In genomic region chr3:128748527-128748926, GRCh38 we compare ENCODE assay signal across 18 cellular contexts. TPM values are rescaled to one million over a fixed set of nuclear protein-coding genes. Genes with fewer than 3 reads are reported as not detected.
DNase-seq lines count a peak whose midpoint lies in the region; ATAC-seq, FAIRE-seq and TF ChIP-seq lines count a peak whose summit lies in the region.
"Had no signal": no experiment of that assay in that cellular context is flagged by ENCODE, and none has a peak within 500 bp of the region (broad histone marks: within the 10 kb centered on the region; RNA-seq: fewer than 3 reads in every experiment).

No MANE protein-coding gene starts in this region.

- peaks cover 11% of the 10 kb centered on the region for H3K36me3 Mint-ChIP-seq in activated naive CD8-positive, alpha-beta T cell
- peaks cover 50% of the 10 kb centered on the region for H3K36me3 Mint-ChIP-seq in activated naive CD8-positive, alpha-beta T cell treated with anti-CD3 and anti-CD28 coated beads for 36 hours

- SMC1A ChIA-PET in GM12878 (lab: Charles Lee; ENCODE audit: uncharacterized antibody, unreplicated experiment): interaction anchor here (0.6 kb wide), 1 partner anchor 444 kb away, joined by 3 read pairs; no protein-coding TSS in a partner anchor

- ATAC-seq in GM12878 (no peak), mucosa of descending colon (peak; percentile 47), GM18520 (IDR thresholded peaks at IDR 0.05; ENCODE audit: unreplicated experiment) (no peak), body of pancreas (no peak), GM21367 (IDR thresholded peaks at IDR 0.05; ENCODE audit: unreplicated experiment) (no peak)

- CTCF ChIA-PET in GM12878 (lab: Yijun Ruan, JAX): no interaction called here

- intact Hi-C loops in GM12878 (cut with micrococcal nuclease; ENCODE audit: unreplicated experiment): no loop called here
- intact Hi-C loops in mucosa of descending colon (cut with DNase I, micrococcal nuclease): no loop called here
- intact Hi-C loops in testis (cut with DNase I; ENCODE audit: low total_unique reads): no loop called here
- intact Hi-C loops in body of pancreas (cut with DNase I): no loop called here

- H4K20me1 ChIP-seq in GM12878 (ENCODE audit: control insufficient read depth, insufficient read depth): no peaks in the 10 kb centered on the region; the same call in 1 of the 2 replicates

- no peaks in the 10 kb centered on the region for H3K4me1 ChIP-seq in GM12878 (ENCODE audit: control insufficient read depth, insufficient read depth, low read length)
- peaks cover 10% of the 10 kb centered on the region for H3K4me1 ChIP-seq in mucosa of descending colon (ENCODE audit: low read depth)
- no peaks in the 10 kb centered on the region for H3K4me1 ChIP-seq in testis
- H3K4me1 ChIP-seq in body of pancreas: no peaks in the 10 kb centered on the region
- H3K4me1 ChIP-seq: BLaER1 had no signal

- H3K79me2 ChIP-seq in GM12878 (ENCODE audit: control insufficient read depth, insufficient read depth, low read length): peaks cover 59% of the 10 kb centered on the region

- peaks cover 69% of the 10 kb centered on the region for H3K4me1 Mint-ChIP-seq in activated naive CD8-positive, alpha-beta T cell (ENCODE audit: low read depth)
- H3K4me1 Mint-ChIP-seq in activated naive CD8-positive, alpha-beta T cell treated with anti-CD3 and anti-CD28 coated beads for 36 hours: peaks cover 47% of the 10 kb centered on the region

- RAD21 ChIA-PET in GM12878 (lab: Charles Lee; ENCODE audit: unreplicated experiment): no interaction called here

- TF ChIP-seq RAD21 in GM12878 (IDR thresholded peaks at IDR 0.05; ENCODE audit: insufficient read depth, low read depth, low read length): no peak

- no peak overlapping the region for H3K9ac ChIP-seq in GM12878 (ENCODE audit: control insufficient read depth, insufficient read depth, low read length)
- H3K9ac ChIP-seq: BLaER1, KMS-11 had no signal

- no peak overlapping the region for H3K4me3 ChIP-seq in GM12878
- no peak overlapping the region for H3K4me3 ChIP-seq in mucosa of descending colon
- H3K4me3 ChIP-seq in testis: no peak overlapping the region
- no peak overlapping the region for H3K4me3 ChIP-seq in body of pancreas
- H3K4me3 ChIP-seq: BLaER1, PC-9 had no signal

- no peak overlapping the region for H2AFZ ChIP-seq in GM12878 (ENCODE audit: control insufficient read depth, low read depth, low read length)
- H2AFZ ChIP-seq: PC-9 had no signal

- H3K27me3 ChIP-seq in GM12878 (replicated peaks in 1 of 2; ENCODE audit: control insufficient read depth in 2 of 2, insufficient read depth in 2 of 2, low read length in 1 of 2) (no peaks in the 10 kb centered on the region), testis (no peaks in the 10 kb centered on the region), body of pancreas (no peaks in the 10 kb centered on the region)
- H3K27me3 ChIP-seq: BLaER1 had no signal

- H3K9me3 Mint-ChIP-seq in activated naive CD8-positive, alpha-beta T cell (ENCODE audit: low read depth): no peaks in the 10 kb centered on the region
- H3K9me3 Mint-ChIP-seq in activated naive CD8-positive, alpha-beta T cell treated with anti-CD3 and anti-CD28 coated beads for 36 hours: peaks cover 6% of the 10 kb centered on the region

- H3K27me3 Mint-ChIP-seq in activated naive CD8-positive, alpha-beta T cell: no peaks in the 10 kb centered on the region
- H3K27me3 Mint-ChIP-seq in activated naive CD8-positive, alpha-beta T cell treated with anti-CD3 and anti-CD28 coated beads for 36 hours: no peaks in the 10 kb centered on the region

- 99% methylated on average over 4 of the region's 4 CpGs for WGBS in GM12878 (ENCODE audit: insufficient coverage, insufficient replicate concordance, low lambda C conversion rate, missing lambda C conversion rate)
- 88 to 92% methylated on average over 4 of the region's 4 CpGs for WGBS in testis, 2 donors
- WGBS in body of pancreas, 2 donors: 70 to 100% methylated on average over 3 to 4 of the region's 4 CpGs

- DNase-seq in activated naive CD8-positive, alpha-beta T cell treated with anti-CD3 and anti-CD28 coated beads for 36 hours: no peak
- DNase-seq in GM12878 (ENCODE audit: low read depth, low spot score): no peak
- no peak for DNase-seq in mucosa of descending colon
- peak; percentile 4 for DNase-seq in testis
- no peak for DNase-seq in body of pancreas
- DNase-seq: GDM1, H7, NCI-H1436 treated with DMSO at 0.1 percent for 48 hours, NCI-H2029 treated with DMSO at 0.1 percent for 48 hours, NCI-H2171 treated with DMSO at 0.1 percent for 48 hours, NCI-H524, PC-9 had no signal

- no peak overlapping the region for H3K4me2 ChIP-seq in GM12878 (ENCODE audit: control insufficient read depth, insufficient read depth)
- H3K4me2 ChIP-seq: BLaER1, KMS-11, PC-9 had no signal

- no peak for TF ChIP-seq EP300 in GM12878 (IDR thresholded peaks at IDR 0.05; ENCODE audit: borderline replicate concordance in 1 of 2, control insufficient read depth in 1 of 2, low read depth in 2 of 2, low read length in 2 of 2)

- POLR2A ChIA-PET in GM12878 (lab: Charles Lee): no interaction called here

- no peak overlapping the region for H3K27ac ChIP-seq in GM12878 (ENCODE audit: control insufficient read depth, insufficient read depth)
- no peak overlapping the region for H3K27ac ChIP-seq in testis
- no peak overlapping the region for H3K27ac ChIP-seq in body of pancreas
- H3K27ac ChIP-seq: BLaER1, KMS-11, PC-9 had no signal

- H3K9me3 ChIP-seq in GM12878 (replicated peaks; ENCODE audit: control insufficient read depth, insufficient read depth, low read length): peaks cover 2% of the 10 kb centered on the region; the same call in 2 of the 3 replicates
- no peaks in the 10 kb centered on the region for H3K9me3 ChIP-seq in mucosa of descending colon
- no peaks in the 10 kb centered on the region for H3K9me3 ChIP-seq in testis
- no peaks in the 10 kb centered on the region for H3K9me3 ChIP-seq in body of pancreas

- H3K27ac Mint-ChIP-seq in activated naive CD8-positive, alpha-beta T cell: peak overlapping the region; percentile 16
- H3K27ac Mint-ChIP-seq in activated naive CD8-positive, alpha-beta T cell treated with anti-CD3 and anti-CD28 coated beads for 36 hours: no peak overlapping the region

- no peak for FAIRE-seq in GM12878 (lab: Jason Lieb, UNC)
- FAIRE-seq: GM12891 had no signal

- TF ChIP-seq POLR2A in GM12878 (IDR thresholded peaks at IDR 0.05; ENCODE audit: low read depth, low read length) (0 out of 2 replicates have a peak, but pooled peaks have one; percentile 20), testis (IDR thresholded peaks at IDR 0.05) (no peak), body of pancreas (IDR thresholded peaks at IDR 0.05) (no peak)

- in situ Hi-C loops in GM12878 (cut with MboI): no loop called here

- H3K36me3 ChIP-seq in GM12878 (ENCODE audit: control insufficient read depth in 2 of 2, insufficient read depth in 2 of 2, low read length in 1 of 2) (peaks cover 4 to 17% of the 10 kb centered on the region in 2 experiments), mucosa of descending colon (ENCODE audit: low read depth) (no peaks in the 10 kb centered on the region), testis (ENCODE audit: low read depth, missing control alignments) (no peaks in the 10 kb centered on the region), body of pancreas (replicated peaks in 1 of 2; ENCODE audit: insufficient read depth in 1 of 2, low read depth in 2 of 2) (no peaks in the 10 kb centered on the region)

- no TSS peak for BruUV-seq in GM12878 (replicated peaks; lab: Mats Ljungman, UMichigan)

- TF ChIP-seq CTCF in GM12878 (IDR thresholded peaks at IDR 0.05 in 2 of 3, conservative IDR thresholded peaks at IDR 0.05 in 1 of 3; ENCODE audit: control insufficient read depth in 2 of 3, extremely low read depth in 1 of 3, insufficient read depth in 1 of 3, low read depth in 3 of 3, low read length in 3 of 3): no peak
- TF ChIP-seq CTCF in mucosa of descending colon (IDR thresholded peaks at IDR 0.05): no peak
- no peak for TF ChIP-seq CTCF in testis (IDR thresholded peaks at IDR 0.05)
- TF ChIP-seq CTCF in body of pancreas (IDR thresholded peaks at IDR 0.05): no peak

- no peak overlapping the region for H3K4me3 Mint-ChIP-seq in activated naive CD8-positive, alpha-beta T cell
- no peak overlapping the region for H3K4me3 Mint-ChIP-seq in activated naive CD8-positive, alpha-beta T cell treated with anti-CD3 and anti-CD28 coated beads for 36 hours

TF ChIP-seq in GM12878, 131 proteins besides CTCF, POLR2A, EP300 and RAD21 (continues in another document):
- TF ChIP-seq PBX3 (IDR thresholded peaks at IDR 0.05; ENCODE audit: insufficient replicate concordance, low read depth, low read length) (no peak), ZSCAN29 (IDR thresholded peaks at IDR 0.05) (no peak)

RNA-seq across cellular contexts. Expression of gene RAB7A, which starts 22.5 kb away (rescaled TPM):
- total RNA-seq in activated naive CD8-positive, alpha-beta T cell treated with anti-CD3 and anti-CD28 coated beads for 36 hours: 100 to 1,000 TPM; 260 to 278 TPM
- 50.5 and 54.9 TPM in 2 replicates for total RNA-seq in GM12878 (2013; cell fraction: nucleolus; rRNA removed)
- 42.2 and 44.4 TPM in 2 replicates for total RNA-seq in GM12878 (2014; rRNA removed)
- total RNA-seq in GM12878 (2014; rRNA removed; fragmentation: Illumina TruSeq; extraction: Trizol): 73.7 and 75.3 TPM in 2 replicates
- 151 and 171 TPM in 2 replicates for total RNA-seq in GM12878 (2021)
- 84.8 TPM for polyA plus RNA-seq in GM12878 (2011; ENCODE audit: low read depth)
- 212 and 237 TPM in 2 replicates for polyA plus RNA-seq in GM12878 (2011; rRNA removed)
- 163 and 202 TPM in 2 replicates for polyA plus RNA-seq in GM12878 (2011; cell fraction: cytosol; rRNA removed)
- 39.0 and 42.1 TPM in 2 replicates for polyA plus RNA-seq in GM12878 (2011; cell fraction: nucleus; rRNA removed)
- polyA plus RNA-seq in GM12878 (2012): 118 and 135 TPM in 2 replicates
- polyA plus RNA-seq in GM12878 (2014; fragmentation: Illumina TruSeq; extraction: Trizol): 200 and 201 TPM in 2 replicates
- 10 to 100 TPM; 40.3 to 43.0 TPM for polyA plus RNA-seq in GM12878 (2014; fragmentation: Nextera tagmentation; extraction: Ambion mirVana)
- polyA plus RNA-seq in GM12878 (2014; rRNA removed): 136 and 148 TPM in 2 replicates
- polyA plus RNA-seq in GM12878 (2016; fragmentation: Nextera tagmentation; extraction: Ambion mirVana): 100 to 1,000 TPM; 175 to 183 TPM
- 132 and 142 TPM in 2 replicates for polyA minus RNA-seq in GM12878 (2011; rRNA and poly(A)+ RNA removed)
- 53.9 and 75.5 TPM in 2 replicates for polyA minus RNA-seq in GM12878 (2011; cell fraction: cytosol; rRNA and poly(A)+ RNA removed)
- 15.8 and 25.5 TPM in 2 replicates for polyA minus RNA-seq in GM12878 (2011; cell fraction: nucleus; rRNA and poly(A)+ RNA removed)
- 100 to 1,000 TPM; 237 to 302 (median 265) TPM for total RNA-seq in mucosa of descending colon
- total RNA-seq in testis: 100 to 1,000 TPM; 148 to 150 TPM
- polyA plus RNA-seq in testis (ENCODE audit: insufficient read depth, low read depth, low replicate concordance): 152 TPM
- total RNA-seq in body of pancreas: 10 to 100 TPM; 45.7 to 64.9 TPM
